ENCODE assay signal across 29 cellular contexts in the genomic region with DNA sequence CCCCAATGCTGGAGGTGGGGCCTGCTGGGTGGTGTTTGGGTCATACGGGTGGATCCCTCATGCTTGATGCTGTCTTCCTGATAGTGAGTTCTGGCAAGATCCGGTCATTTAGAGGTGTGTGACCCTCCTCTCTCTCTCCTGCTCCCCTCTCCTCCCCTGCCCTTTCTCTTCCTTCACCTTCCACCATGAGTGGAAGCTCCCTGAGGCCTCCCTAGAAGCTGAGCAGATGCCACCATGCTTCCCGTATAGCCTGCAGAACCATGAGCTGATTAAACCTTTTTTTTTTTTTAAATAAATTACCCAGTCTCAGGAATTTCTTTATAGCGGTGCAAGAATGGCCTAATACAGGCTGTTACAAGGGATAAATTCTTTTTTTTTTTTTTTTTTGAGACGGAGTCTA.
"Had no signal": no experiment of that assay in that cellular context is flagged by ENCODE, and none has a peak within 500 bp of the region (broad histone marks: within the 10 kb centered on the region; RNA-seq: fewer than 3 reads in every experiment).

No MANE protein-coding gene starts in this region.

- DNase-seq: activated CD4-positive, alpha-beta T cell treated with anti-CD3 and anti-CD28 coated beads, Interleukin-2, amount 50 U/mL, for 1 hour; activated CD8-positive, alpha-beta T cell treated with anti-CD3 and anti-CD28 coated beads for 36 hours; activated naive CD4-positive, alpha-beta T cell; activated T-cell treated with anti-CD3 and anti-CD28 coated beads, Interleukin-2, amount 50 U/mL, for 4 hours; colonic mucosa; foreskin fibroblast; hippocampal formation; left ventricle myocardium superior; naive thymus-derived CD4-positive, alpha-beta T cell; nucleus accumbens; retina; stimulated activated CD4-positive, alpha-beta T cell treated with anti-CD3 and anti-CD28 coated beads, Interleukin-1b, Interleukin-23, amount 100 ng/mL, for 48 hours; stimulated activated CD4-positive, alpha-beta T cell treated with anti-CD3 and anti-CD28 coated beads, Interleukin-4, amount 100 ng/mL, for 4 hours; stimulated activated CD8-positive, alpha-beta memory T cell treated with anti-CD3 and anti-CD28 coated beads, Interleukin-4, amount 100 ng/mL, for 48 hours; stimulated activated naive B cell treated with anti-CD40 and anti-IgM and Interleukin-4, amounts not matched to agents 10 μg/mL and 1 μg/mL and 100 μg/mL, for 72 hours; T-helper 9 cell had no signal

- H3K36me3 Mint-ChIP-seq: activated naive CD4-positive, alpha-beta T cell treated with anti-CD3 and anti-CD28 coated beads, Interleukin-2, amount 50 U/mL, for 72 hours; naive thymus-derived CD4-positive, alpha-beta T cell; stimulated activated naive B cell treated with anti-CD40 and anti-IgM and Interleukin-4, amounts not matched to agents 10 μg/mL and 1 μg/mL and 100 μg/mL, for 72 hours had no signal

- H3K4me3 ChIP-seq: adrenal gland, body of pancreas, colonic mucosa, pancreas, prostate gland, smooth muscle cell, suprapubic skin, tibial artery had no signal

- H3K4me3 Mint-ChIP-seq: activated CD8-positive, alpha-beta T cell treated with anti-CD3 and anti-CD28 coated beads for 36 hours; activated T-cell treated with anti-CD3 and anti-CD28 coated beads, Interleukin-2, amount 50 U/mL, for 4 hours; activated T-helper 17 cell treated with anti-CD3 and anti-CD28 coated beads, Interleukin-2, amount 50 U/mL, for 72 hours; neural crest cell; stimulated activated naive B cell treated with anti-CD40 and anti-IgM and Interleukin-4, amounts not matched to agents 10 μg/mL and 1 μg/mL and 100 μg/mL, for 72 hours; T-helper 1 cell treated with Interleukin-12 subunit alpha and Interleukin-12 subunit beta and Interleukin-4 antibody, amounts not matched to agents 30 μg/mL and 1 μg/mL, for 36 hours had no signal

- H3K4me1 ChIP-seq: adrenal gland had no signal

- H3K36me3 ChIP-seq: adrenal gland, colonic mucosa, pancreas, prostate gland, suprapubic skin, tibial artery had no signal

- H3K27ac Mint-ChIP-seq: activated CD8-positive, alpha-beta T cell treated with anti-CD3 and anti-CD28 coated beads for 36 hours; activated T-helper 17 cell treated with anti-CD3 and anti-CD28 coated beads, Interleukin-2, amount 50 U/mL, for 72 hours; T-helper 1 cell treated with Interleukin-12 subunit alpha and Interleukin-12 subunit beta and Interleukin-4 antibody, amounts not matched to agents 30 μg/mL and 1 μg/mL, for 36 hours had no signal

- ATAC-seq: activated CD8-positive, alpha-beta T cell treated with anti-CD3 and anti-CD28 coated beads for 36 hours; activated naive CD4-positive, alpha-beta T cell treated with anti-CD3 and anti-CD28 coated beads, Interleukin-2, amount 50 U/mL, for 72 hours; activated T-cell treated with anti-CD3 and anti-CD28 coated beads, Interleukin-2, amount 50 U/mL, for 4 hours; activated T-helper 17 cell treated with anti-CD3 and anti-CD28 coated beads, Interleukin-2, amount 50 U/mL, for 72 hours; body of pancreas; esophagus mucosa; left cardiac atrium; left ventricle myocardium superior; naive thymus-derived CD4-positive, alpha-beta T cell; pancreas; stimulated activated naive B cell treated with anti-CD40 and anti-IgM and Interleukin-4, amounts not matched to agents 10 μg/mL and 1 μg/mL and 100 μg/mL, for 72 hours had no signal

- H3K9me3 Mint-ChIP-seq: activated CD8-positive, alpha-beta T cell treated with anti-CD3 and anti-CD28 coated beads for 36 hours; activated naive CD4-positive, alpha-beta T cell treated with anti-CD3 and anti-CD28 coated beads, Interleukin-2, amount 50 U/mL, for 72 hours; activated T-cell treated with anti-CD3 and anti-CD28 coated beads, Interleukin-2, amount 50 U/mL, for 4 hours; activated T-helper 17 cell treated with anti-CD3 and anti-CD28 coated beads, Interleukin-2, amount 50 U/mL, for 72 hours; naive thymus-derived CD4-positive, alpha-beta T cell; neural crest cell; stimulated activated naive B cell treated with anti-CD40 and anti-IgM and Interleukin-4, amounts not matched to agents 10 μg/mL and 1 μg/mL and 100 μg/mL, for 72 hours; T-helper 1 cell treated with Interleukin-12 subunit alpha and Interleukin-12 subunit beta and Interleukin-4 antibody, amounts not matched to agents 30 μg/mL and 1 μg/mL, for 36 hours had no signal

- H3K27me3 Mint-ChIP-seq: activated CD8-positive, alpha-beta T cell treated with anti-CD3 and anti-CD28 coated beads for 36 hours; stimulated activated naive B cell treated with anti-CD40 and anti-IgM and Interleukin-4, amounts not matched to agents 10 μg/mL and 1 μg/mL and 100 μg/mL, for 72 hours had no signal

- H3K9me3 ChIP-seq: adrenal gland, body of pancreas, colonic mucosa, pancreas, prostate gland, suprapubic skin, tibial artery had no signal

- H3K27me3 ChIP-seq: adrenal gland, body of pancreas, colonic mucosa, pancreas had no signal

- H3K27ac ChIP-seq: adrenal gland, body of pancreas, colonic mucosa, pancreas, prostate gland, suprapubic skin, tibial artery had no signal
